2 cellular contexts compared by ENCODE assay signal in the genomic region with DNA sequence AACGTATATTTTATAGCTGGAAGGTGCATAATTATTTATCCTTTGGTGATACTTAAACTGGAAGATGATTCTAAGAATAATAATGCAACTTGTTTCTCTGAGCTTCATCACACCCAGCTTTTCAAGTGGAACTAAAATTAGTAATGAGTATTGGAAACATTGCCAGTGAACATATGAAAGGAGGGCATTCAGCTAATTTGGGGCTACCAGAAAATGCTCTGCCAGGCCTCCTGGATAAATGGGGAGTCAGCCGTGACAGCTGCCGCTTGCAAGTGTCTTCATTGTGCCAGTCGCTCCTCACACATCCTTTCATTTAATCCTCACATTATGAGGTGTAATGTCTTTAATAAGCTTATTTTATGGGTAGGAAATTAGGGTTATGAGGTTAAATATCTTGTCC.
TF ChIP-seq lines count a peak whose summit lies in the region.

No MANE protein-coding gene starts in this region.

TF ChIP-seq in SK-N-SH, 30 proteins besides CTCF, POLR2A, EP300 and RAD21:
- TF ChIP-seq, protein P1, sequence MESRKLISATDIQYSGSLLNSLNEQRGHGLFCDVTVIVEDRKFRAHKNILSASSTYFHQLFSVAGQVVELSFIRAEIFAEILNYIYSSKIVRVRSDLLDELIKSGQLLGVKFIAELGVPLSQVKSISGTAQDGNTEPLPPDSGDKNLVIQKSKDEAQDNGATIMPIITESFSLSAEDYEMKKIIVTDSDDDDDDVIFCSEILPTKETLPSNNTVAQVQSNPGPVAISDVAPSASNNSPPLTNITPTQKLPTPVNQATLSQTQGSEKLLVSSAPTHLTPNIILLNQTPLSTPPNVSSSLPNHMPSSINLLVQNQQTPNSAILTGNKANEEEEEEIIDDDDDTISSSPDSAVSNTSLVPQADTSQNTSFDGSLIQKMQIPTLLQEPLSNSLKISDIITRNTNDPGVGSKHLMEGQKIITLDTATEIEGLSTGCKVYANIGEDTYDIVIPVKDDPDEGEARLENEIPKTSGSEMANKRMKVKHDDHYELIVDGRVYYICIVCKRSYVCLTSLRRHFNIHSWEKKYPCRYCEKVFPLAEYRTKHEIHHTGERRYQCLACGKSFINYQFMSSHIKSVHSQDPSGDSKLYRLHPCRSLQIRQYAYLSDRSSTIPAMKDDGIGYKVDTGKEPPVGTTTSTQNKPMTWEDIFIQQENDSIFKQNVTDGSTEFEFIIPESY (IDR thresholded peaks at IDR 0.05; ENCODE audit: borderline replicate concordance, low read depth) = no peak

TF ChIP-seq in SK-N-SH treated with all-trans-retinoic acid at 6 μM for 48 hours, 23 proteins besides CTCF, POLR2A, EP300 and RAD21:
- TF ChIP-seq, protein P2, sequence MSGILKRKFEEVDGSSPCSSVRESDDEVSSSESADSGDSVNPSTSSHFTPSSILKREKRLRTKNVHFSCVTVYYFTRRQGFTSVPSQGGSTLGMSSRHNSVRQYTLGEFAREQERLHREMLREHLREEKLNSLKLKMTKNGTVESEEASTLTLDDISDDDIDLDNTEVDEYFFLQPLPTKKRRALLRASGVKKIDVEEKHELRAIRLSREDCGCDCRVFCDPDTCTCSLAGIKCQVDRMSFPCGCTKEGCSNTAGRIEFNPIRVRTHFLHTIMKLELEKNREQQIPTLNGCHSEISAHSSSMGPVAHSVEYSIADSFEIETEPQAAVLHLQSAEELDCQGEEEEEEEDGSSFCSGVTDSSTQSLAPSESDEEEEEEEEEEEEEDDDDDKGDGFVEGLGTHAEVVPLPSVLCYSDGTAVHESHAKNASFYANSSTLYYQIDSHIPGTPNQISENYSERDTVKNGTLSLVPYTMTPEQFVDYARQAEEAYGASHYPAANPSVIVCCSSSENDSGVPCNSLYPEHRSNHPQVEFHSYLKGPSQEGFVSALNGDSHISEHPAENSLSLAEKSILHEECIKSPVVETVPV (CRISPR knock-in tag; IDR thresholded peaks at IDR 0.05) = no peak
- TF ChIP-seq ZFP30 (CRISPR knock-in tag; IDR thresholded peaks at IDR 0.05) = no peak
- TF ChIP-seq, protein P3, sequence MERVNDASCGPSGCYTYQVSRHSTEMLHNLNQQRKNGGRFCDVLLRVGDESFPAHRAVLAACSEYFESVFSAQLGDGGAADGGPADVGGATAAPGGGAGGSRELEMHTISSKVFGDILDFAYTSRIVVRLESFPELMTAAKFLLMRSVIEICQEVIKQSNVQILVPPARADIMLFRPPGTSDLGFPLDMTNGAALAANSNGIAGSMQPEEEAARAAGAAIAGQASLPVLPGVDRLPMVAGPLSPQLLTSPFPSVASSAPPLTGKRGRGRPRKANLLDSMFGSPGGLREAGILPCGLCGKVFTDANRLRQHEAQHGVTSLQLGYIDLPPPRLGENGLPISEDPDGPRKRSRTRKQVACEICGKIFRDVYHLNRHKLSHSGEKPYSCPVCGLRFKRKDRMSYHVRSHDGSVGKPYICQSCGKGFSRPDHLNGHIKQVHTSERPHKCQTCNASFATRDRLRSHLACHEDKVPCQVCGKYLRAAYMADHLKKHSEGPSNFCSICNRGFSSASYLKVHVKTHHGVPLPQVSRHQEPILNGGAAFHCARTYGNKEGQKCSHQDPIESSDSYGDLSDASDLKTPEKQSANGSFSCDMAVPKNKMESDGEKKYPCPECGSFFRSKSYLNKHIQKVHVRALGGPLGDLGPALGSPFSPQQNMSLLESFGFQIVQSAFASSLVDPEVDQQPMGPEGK (CRISPR knock-in tag; IDR thresholded peaks at IDR 0.05; ENCODE audit: borderline replicate concordance) = no peak
- no peak for TF ChIP-seq OSR1 (CRISPR knock-in tag; IDR thresholded peaks at IDR 0.05)
- no peak for TF ChIP-seq ESRRG (CRISPR knock-in tag; IDR thresholded peaks at IDR 0.05)
- no peak for TF ChIP-seq CSDC2 (CRISPR knock-in tag; IDR thresholded peaks at IDR 0.05)
- TF ChIP-seq ZNF565 (CRISPR knock-in tag; conservative IDR thresholded peaks at IDR 0.05; ENCODE audit: low read depth) = no peak
- TF ChIP-seq ZC3H10 (CRISPR knock-in tag; IDR thresholded peaks at IDR 0.05) = no peak
- TF ChIP-seq, protein P4, sequence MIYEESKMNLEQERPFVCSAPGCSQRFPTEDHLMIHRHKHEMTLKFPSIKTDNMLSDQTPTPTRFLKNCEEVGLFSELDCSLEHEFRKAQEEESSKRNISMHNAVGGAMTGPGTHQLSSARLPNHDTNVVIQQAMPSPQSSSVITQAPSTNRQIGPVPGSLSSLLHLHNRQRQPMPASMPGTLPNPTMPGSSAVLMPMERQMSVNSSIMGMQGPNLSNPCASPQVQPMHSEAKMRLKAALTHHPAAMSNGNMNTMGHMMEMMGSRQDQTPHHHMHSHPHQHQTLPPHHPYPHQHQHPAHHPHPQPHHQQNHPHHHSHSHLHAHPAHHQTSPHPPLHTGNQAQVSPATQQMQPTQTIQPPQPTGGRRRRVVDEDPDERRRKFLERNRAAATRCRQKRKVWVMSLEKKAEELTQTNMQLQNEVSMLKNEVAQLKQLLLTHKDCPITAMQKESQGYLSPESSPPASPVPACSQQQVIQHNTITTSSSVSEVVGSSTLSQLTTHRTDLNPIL (CRISPR knock-in tag; IDR thresholded peaks at IDR 0.05; ENCODE audit: low read depth) = no peak
